Comparison of ENCODE assay signal across 8 cellular contexts in genomic region chr3:141311170-141311495, GRCh38. TPM values are rescaled to one million over a fixed set of nuclear protein-coding genes. Genes with fewer than 3 reads are reported as not detected.
DNase-seq lines count a peak whose midpoint lies in the region; ATAC-seq and TF ChIP-seq lines count a peak whose summit lies in the region.

No MANE protein-coding gene starts in this region.

- peak overlapping the region; percentile 92 for H3K56ac ChIP-seq in mesendoderm (ENCODE audit: low read length)

- intact Hi-C loops in cardiac septum (cut with DNase I), result loop anchor here (5.0 kb wide), 1 partner anchor 246 kb away; no protein-coding TSS in a partner anchor
- intact Hi-C loops in uterus (cut with DNase I; ENCODE audit: low total_unique reads), result loop anchor here (5.0 kb wide), 2 partner anchors 146 to 246 kb away; no protein-coding TSS in a partner anchor

- no peaks in the 10 kb centered on the region for H3K4me1 ChIP-seq in cardiac muscle cell (ENCODE audit: low read depth)
- H3K4me1 ChIP-seq in mesendoderm (ENCODE audit: control insufficient read depth, low read depth, low read length), result peaks cover 2% of the 10 kb centered on the region
- H3K4me1 ChIP-seq in uterus, result no peaks in the 10 kb centered on the region

- no peak overlapping the region for H2BK15ac ChIP-seq in mesendoderm (replicated peaks; ENCODE audit: low read depth)

- peaks cover 0 to 2% (median 0%) of the 10 kb centered on the region in 5 experiments for H3K9me3 Mint-ChIP-seq in brain

- no peak overlapping the region for H4K5ac ChIP-seq in mesendoderm (ENCODE audit: low read length)

- H3K27me3 Mint-ChIP-seq in brain, result peaks cover 7% of the 10 kb centered on the region

- H2AK5ac ChIP-seq in mesendoderm (ENCODE audit: low read length), result no peak overlapping the region

- TF ChIP-seq CTCF in cardiac muscle cell (IDR thresholded peaks at IDR 0.05; ENCODE audit: low read depth, low read length) (no peak), brain (conservative IDR thresholded peaks at IDR 0.05) (no peak), uterus (IDR thresholded peaks at IDR 0.05) (no peak)

- H3K4me2 ChIP-seq in mesendoderm (ENCODE audit: low read length), result peak overlapping the region; percentile 70

- H3K9me3 ChIP-seq in cardiac muscle cell (ENCODE audit: low read depth) (no peaks in the 10 kb centered on the region), uterus (no peaks in the 10 kb centered on the region)

- no peaks in the 10 kb centered on the region for H3K79me1 ChIP-seq in mesendoderm (ENCODE audit: low read length)

- no peak overlapping the region for H3K23ac ChIP-seq in mesendoderm (ENCODE audit: low read length)

- H4K8ac ChIP-seq in mesendoderm (ENCODE audit: low read depth, low read length), result no peak overlapping the region

- no peak overlapping the region for H2BK5ac ChIP-seq in mesendoderm (ENCODE audit: low read length)

- H3K36me3 ChIP-seq in cardiac muscle cell, result no peaks in the 10 kb centered on the region
- no peaks in the 10 kb centered on the region for H3K36me3 ChIP-seq in mesendoderm (ENCODE audit: control insufficient read depth, insufficient read depth, low read length)
- no peaks in the 10 kb centered on the region for H3K36me3 ChIP-seq in uterus

- no peaks in the 10 kb centered on the region for H3K27me3 ChIP-seq in cardiac muscle cell
- no peaks in the 10 kb centered on the region for H3K27me3 ChIP-seq in mesendoderm (ENCODE audit: insufficient read depth, low read length, poor library complexity)
- no peaks in the 10 kb centered on the region for H3K27me3 ChIP-seq in uterus

- peaks cover 35% of the 10 kb centered on the region for H3K4me1 Mint-ChIP-seq in brain

- no peaks in the 10 kb centered on the region for H3K36me3 Mint-ChIP-seq in brain

- TF ChIP-seq POLR2A in uterus (IDR thresholded peaks at IDR 0.05), result no peak

- DNase-seq in cardiac muscle cell (ENCODE audit: low read depth in 1 of 2, low spot score in 1 of 2) (no peak), cardiac septum (ENCODE audit: low spot score) (no peak), mesendoderm (no peak), uterus (no peak), NCI-H748 treated with DMSO at 0.1 percent for 48 hours (lab: John Stamatoyannopoulos, UW) (no peak), NCI-H146 (lab: John Stamatoyannopoulos, UW) (no peak)

- peak overlapping the region; percentile 7 for H3K4ac ChIP-seq in mesendoderm (ENCODE audit: low read depth, low read length)

- ATAC-seq in HG02571 (IDR thresholded peaks at IDR 0.05; ENCODE audit: unreplicated experiment), result no peak

- H3K4me3 ChIP-seq in cardiac muscle cell (peak overlapping the region; percentile 62), mesendoderm (ENCODE audit: low read length) (peak overlapping the region; percentile 76), uterus (peak overlapping the region; percentile 53 to 67)

- no peak overlapping the region for H3K18ac ChIP-seq in mesendoderm (ENCODE audit: low read length)

- no peak overlapping the region for H2BK120ac ChIP-seq in mesendoderm (ENCODE audit: low read depth, low read length)

- peak overlapping the region; percentile 94 to 100 (median 97) for H3K4me3 Mint-ChIP-seq in brain

- H3K79me2 ChIP-seq in mesendoderm (ENCODE audit: control insufficient read depth, insufficient read depth, low read length), result no peaks in the 10 kb centered on the region

- no peak overlapping the region for H3K27ac ChIP-seq in cardiac muscle cell
- H3K27ac ChIP-seq in mesendoderm (ENCODE audit: low read depth, low read length), result no peak overlapping the region
- H3K27ac ChIP-seq in uterus, result peak overlapping the region; percentile 82 to 83

- H3K9ac ChIP-seq in mesendoderm (ENCODE audit: low read length), result peak overlapping the region; percentile 81

- WGBS in mesendoderm (ENCODE audit: extremely low coverage, insufficient coverage, low lambda C conversion rate), result no CpG with 5 or more reads among the region's 13 CpGs

- H3K27ac Mint-ChIP-seq in brain, result peak overlapping the region; percentile 93 to 99 (median 98)

RNA-seq across cellular contexts. Expression of gene ZBTB38, which starts 57.2 kb away (rescaled TPM):
- total RNA-seq in cardiac muscle cell, result 22.5 and 35.9 TPM in 2 replicates
- 12.9 and 20.1 TPM in 2 replicates for polyA plus RNA-seq in cardiac muscle cell
- 119 TPM for total RNA-seq in cardiac septum
- 6.0 TPM for polyA plus RNA-seq in brain (ENCODE audit: insufficient read depth, low read depth, low replicate concordance)
- polyA plus RNA-seq in mesendoderm (2013, experiment 1 of 2), result 20.8 TPM
- polyA plus RNA-seq in mesendoderm (2013, experiment 2 of 2), result 20.5 TPM
- total RNA-seq in uterus, result 100 to 1,000 TPM; 125 to 183 (median 149) TPM

Comparison
In these comparisons a context has a peak if more than half of its experiments do, and no peak if none do; other contexts are left out.
1. H3K27ac ChIP-seq: peak in uterus (2 of 2); none in cardiac muscle cell (single experiment) and mesendoderm (single experiment).
2. Peak in every context shown above with its lines, with median percentiles within 50 percentile points of each other: H3K4me3 ChIP-seq.